Comparison of ENCODE assay signal across 20 cellular contexts in the genomic region with DNA sequence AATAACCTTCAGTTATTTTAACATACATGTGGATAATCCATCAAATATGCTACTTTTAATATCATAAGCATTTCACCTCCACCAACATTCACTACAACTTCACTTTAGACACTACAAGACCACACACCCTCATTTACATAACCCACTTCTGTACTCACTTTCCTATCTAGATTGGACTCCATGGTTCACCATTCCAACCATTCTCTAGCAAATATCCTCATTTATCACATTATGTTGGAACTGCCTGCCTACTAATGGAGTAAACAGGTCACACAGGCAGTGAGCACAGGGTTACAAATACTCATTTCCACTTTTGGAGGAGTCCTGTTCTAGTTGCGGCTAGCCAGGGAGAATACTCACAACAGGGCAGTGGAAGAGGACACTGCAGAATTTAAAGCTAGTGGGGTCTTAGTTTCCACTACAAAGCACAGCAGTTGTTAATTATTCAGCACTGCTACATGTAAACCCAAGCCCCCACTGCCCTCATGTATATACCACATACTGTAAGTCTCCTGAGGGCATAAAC.
"Had no signal": no experiment of that assay in that cellular context is flagged by ENCODE, and none has a peak within 500 bp of the region (broad histone marks: within the 10 kb centered on the region; RNA-seq: fewer than 3 reads in every experiment).

No MANE protein-coding gene starts in this region.

- H3K9ac ChIP-seq: neural progenitor cell had no signal

- H3K4me3 Mint-ChIP-seq: endodermal cell, memory B cell, neural progenitor cell had no signal

- H3K27me3 Mint-ChIP-seq: memory B cell; natural killer cell treated with Interleukin-12 subunit alpha and Interleukin-12 subunit beta and Interleukin-15 and Interleukin-18, amount 100 ng/mL, for 72 hours; type B pancreatic cell had no signal

- ATAC-seq: heart right ventricle; lower lobe of right lung; natural killer cell treated with Interleukin-12 subunit alpha and Interleukin-12 subunit beta and Interleukin-15 and Interleukin-18, amount 100 ng/mL, for 72 hours; right cardiac atrium had no signal

- H3K9me3 Mint-ChIP-seq: natural killer cell treated with Interleukin-12 subunit alpha and Interleukin-12 subunit beta and Interleukin-15 and Interleukin-18, amount 100 ng/mL, for 72 hours; type B pancreatic cell had no signal

- H3K36me3 ChIP-seq: heart right ventricle, left lung, lower lobe of right lung, neural progenitor cell, ovary, uterus had no signal

- H3K4me2 ChIP-seq: neural progenitor cell had no signal

- DNase-seq: effector CD4-positive, alpha-beta T cell; endodermal cell; heart right ventricle; hypothalamus; islet precursor cell; left lung; lower lobe of right lung; midbrain; nucleus accumbens; ovary; right cardiac atrium; small intestine; stimulated activated CD4-positive, alpha-beta T cell treated with anti-CD3 and anti-CD28 coated beads, Interleukin-2, amount 100 ng/mL, for 48 hours; stimulated activated naive CD4-positive, alpha-beta T cell treated with Interleukin-2 at 50 U/mL for 16 hours; uterus had no signal

- H3K27ac Mint-ChIP-seq: endodermal cell; natural killer cell treated with Interleukin-12 subunit alpha and Interleukin-12 subunit beta and Interleukin-15 and Interleukin-18, amount 100 ng/mL, for 72 hours; neural progenitor cell had no signal

- H3K27ac ChIP-seq: coronary artery, heart right ventricle, left lung, lower lobe of right lung, neural progenitor cell, ovary, uterus had no signal

- H3K27me3 ChIP-seq: heart right ventricle, left lung, neural progenitor cell, ovary, uterus had no signal

- H2AFZ ChIP-seq: neural progenitor cell had no signal

- H3K36me3 Mint-ChIP-seq: natural killer cell treated with Interleukin-12 subunit alpha and Interleukin-12 subunit beta and Interleukin-15 and Interleukin-18, amount 100 ng/mL, for 72 hours; neural progenitor cell had no signal

- H3K9me3 ChIP-seq: ovary had no signal

- H3K4me3 ChIP-seq: coronary artery, heart right ventricle, left lung, lower lobe of right lung, neural progenitor cell, ovary, uterus had no signal
